20 cellular contexts compared by ENCODE assay signal in genomic region chr2:73842739-73843019, GRCh38. TPM values are rescaled to one million over a fixed set of nuclear protein-coding genes. Genes with fewer than 3 reads are reported as not detected.
DNase-seq lines count a peak whose midpoint lies in the region; ATAC-seq and TF ChIP-seq lines count a peak whose summit lies in the region.
"Had no signal": no experiment of that assay in that cellular context is flagged by ENCODE, and none has a peak within 500 bp of the region (broad histone marks: within the 10 kb centered on the region; RNA-seq: fewer than 3 reads in every experiment).

No MANE protein-coding gene starts in this region.

- H3K4me3 ChIP-seq in PC-3 (ENCODE audit: low read length) (no peak overlapping the region), psoas muscle (no peak overlapping the region), SK-N-SH (ENCODE audit: low read depth in 2 of 2, low read length in 1 of 2) (no peak overlapping the region), breast epithelium (no peak overlapping the region)
- H3K4me3 ChIP-seq: GM23248, K562 had no signal

- H3K9ac ChIP-seq in PC-3 (ENCODE audit: low read length) (no peak overlapping the region), SK-N-SH (no peak overlapping the region)
- H3K9ac ChIP-seq: GM23248 had no signal

- H3K9me3 ChIP-seq in PC-3 (ENCODE audit: low read length), result no peaks in the 10 kb centered on the region
- no peaks in the 10 kb centered on the region for H3K9me3 ChIP-seq in psoas muscle
- no peaks in the 10 kb centered on the region for H3K9me3 ChIP-seq in SK-N-SH
- H3K9me3 ChIP-seq in breast epithelium, result no peaks in the 10 kb centered on the region

- no peaks in the 10 kb centered on the region for H4K20me1 ChIP-seq in PC-3 (ENCODE audit: low read length)
- no peaks in the 10 kb centered on the region for H4K20me1 ChIP-seq in SK-N-SH (ENCODE audit: insufficient read depth)

- ATAC-seq in PC-3 (peak; percentile 80), left colon (peak; percentile 28), psoas muscle (no peak), GM18498 (IDR thresholded peaks at IDR 0.05; ENCODE audit: unreplicated experiment) (no peak)
- ATAC-seq: K562, SK-N-SH treated with all-trans-retinoic acid at 6 μM for 48 hours had no signal

- WGBS in psoas muscle, 3 donors, result 38 to 69% (median 50%) methylated on average over 1 of the region's 1 CpG
- 84% methylated on average over 1 of the region's 1 CpG for WGBS in SK-N-SH (ENCODE audit: low lambda C conversion rate)

- TF ChIP-seq POLR2A in breast epithelium (IDR thresholded peaks at IDR 0.05), result no peak

- H3K79me2 ChIP-seq in PC-3 (ENCODE audit: low read length) (no peaks in the 10 kb centered on the region), SK-N-SH (ENCODE audit: insufficient read depth) (peaks cover 17% of the 10 kb centered on the region; the same call in 1 of the 2 replicates)

- no peaks in the 10 kb centered on the region for H3K27me3 ChIP-seq in PC-3 (ENCODE audit: low read length)
- no peaks in the 10 kb centered on the region for H3K27me3 ChIP-seq in psoas muscle (ENCODE audit: insufficient read depth in 3 of 3, low read length in 2 of 3)
- H3K27me3 ChIP-seq in SK-N-SH (ENCODE audit: insufficient read depth), result no peaks in the 10 kb centered on the region
- no peaks in the 10 kb centered on the region for H3K27me3 ChIP-seq in breast epithelium

- no peak for TF ChIP-seq EP300 in SK-N-SH (IDR thresholded peaks at IDR 0.05; ENCODE audit: borderline replicate concordance in 1 of 2, low read depth in 1 of 2, low read length in 1 of 2)

- H3K36me3 ChIP-seq in PC-3 (ENCODE audit: low read depth, low read length), result peaks cover 23% of the 10 kb centered on the region
- peaks cover 3 to 52% of the 10 kb centered on the region in 2 donors for H3K36me3 ChIP-seq in psoas muscle (ENCODE audit: insufficient read depth in 1 of 2, low read depth in 1 of 2)
- peaks cover 39 to 61% of the 10 kb centered on the region in 2 experiments for H3K36me3 ChIP-seq in SK-N-SH (replicated peaks in 1 of 2; ENCODE audit: control insufficient read depth in 1 of 2, insufficient read depth in 2 of 2, low read length in 1 of 2)
- no peaks in the 10 kb centered on the region for H3K36me3 ChIP-seq in breast epithelium

- POLR2A ChIA-PET in PC-3 (lab: Charles Lee; ENCODE audit: unreplicated experiment) (no interaction called here), SK-N-SH (lab: Yijun Ruan, JAX) (no interaction called here)

- no peak for TF ChIP-seq RAD21 in SK-N-SH (IDR thresholded peaks at IDR 0.05; ENCODE audit: low read length)

- no TSS peak for BruUV-seq in PC-3 (replicated peaks; lab: Mats Ljungman, UMichigan)

- H2AFZ ChIP-seq in PC-3 (ENCODE audit: low read length) (no peak overlapping the region), SK-N-SH (ENCODE audit: low read depth) (no peak overlapping the region)
- H2AFZ ChIP-seq: GM23248 had no signal

- no peak overlapping the region for H3K27ac ChIP-seq in PC-3 (ENCODE audit: low read length)
- peak overlapping the region; percentile 20 for H3K27ac ChIP-seq in psoas muscle
- no peak overlapping the region for H3K27ac ChIP-seq in SK-N-SH (ENCODE audit: low read depth in 2 of 2, low read length in 1 of 2)
- no peak overlapping the region for H3K27ac ChIP-seq in breast epithelium
- H3K27ac ChIP-seq: GM23248 had no signal

- DNase-seq in PC-3 (peak; percentile 17), left colon (no peak), psoas muscle (no peak), SK-N-SH (no peak), breast epithelium (ENCODE audit: low spot score in 2 of 2) (no peak), DMS153 treated with DMSO at 0.1 percent for 48 hours (lab: John Stamatoyannopoulos, UW; ENCODE audit: unreplicated experiment) (no peak)
- DNase-seq: GDM1, GM23248, HCEC 1CT, NCI-H1694 treated with DMSO at 0.1 percent for 48 hours, NCI-H774, OCI-M1, SHP77 treated with DMSO at 0.1 percent for 48 hours had no signal

- H3K4me1 ChIP-seq in PC-3 (ENCODE audit: insufficient read depth, low read length) (peaks cover 16% of the 10 kb centered on the region), psoas muscle (peaks cover 24% of the 10 kb centered on the region), SK-N-SH (ENCODE audit: control insufficient read depth in 1 of 2, insufficient read depth in 2 of 2, low read depth in 1 of 2, low read length in 1 of 2) (peaks cover 0 to 9% of the 10 kb centered on the region in 2 experiments; a peak in 1 of 4 replicates), breast epithelium (no peaks in the 10 kb centered on the region)

- TF ChIP-seq CTCF in PC-3 (conservative IDR thresholded peaks at IDR 0.05; ENCODE audit: low read depth, low read length), result no peak
- TF ChIP-seq CTCF in psoas muscle (IDR thresholded peaks at IDR 0.05), result no peak
- no peak for TF ChIP-seq CTCF in SK-N-SH (IDR thresholded peaks at IDR 0.05)
- no peak for TF ChIP-seq CTCF in breast epithelium (IDR thresholded peaks at IDR 0.05)

- H3K4me2 ChIP-seq in PC-3 (ENCODE audit: low read length), result no peak overlapping the region
- no peak overlapping the region for H3K4me2 ChIP-seq in SK-N-SH

- no peaks in the 10 kb centered on the region for H3K9me2 ChIP-seq in PC-3 (replicated peaks; ENCODE audit: low read length)
- H3K9me2 ChIP-seq in SK-N-SH, result no peaks in the 10 kb centered on the region

- intact Hi-C loops in PC-3 (cut with micrococcal nuclease) (no loop called here), left colon (cut with DNase I, micrococcal nuclease) (no loop called here), psoas muscle (cut with DNase I) (no loop called here), breast epithelium (cut with DNase I; ENCODE audit: low total_unique reads) (no loop called here)

- CTCF ChIA-PET in PC-3 (lab: Charles Lee) (no interaction called here), SK-N-SH (lab: Yijun Ruan, JAX) (no interaction called here)

- H3F3A ChIP-seq in PC-3 (ENCODE audit: low read length, unreplicated experiment) (no peaks in the 10 kb centered on the region), SK-N-SH (replicated peaks; ENCODE audit: insufficient read depth) (no peaks in the 10 kb centered on the region)

TF ChIP-seq in SK-N-SH, 30 proteins besides CTCF, POLR2A, EP300 and RAD21 (continues in another document):
- TF ChIP-seq JUND (IDR thresholded peaks at IDR 0.05) (no peak), RCOR1 (IDR thresholded peaks at IDR 0.05; ENCODE audit: low read length) (no peak), FOXM1 (IDR thresholded peaks at IDR 0.05; ENCODE audit: low read depth) (no peak), USF1 (IDR thresholded peaks at IDR 0.05; ENCODE audit: borderline replicate concordance, low read depth) (no peak), GABPA (IDR thresholded peaks at IDR 0.05; ENCODE audit: low read depth) (no peak), TCF12 (IDR thresholded peaks at IDR 0.05) (no peak), YY1 (IDR thresholded peaks at IDR 0.05; ENCODE audit: low read depth) (no peak), POLR2AphosphoS5 (IDR thresholded peaks at IDR 0.05; ENCODE audit: low read depth, low read length) (no peak), MXI1 (IDR thresholded peaks at IDR 0.05; ENCODE audit: low read depth, low read length) (no peak), GATA2 (CRISPR knock-in tag; IDR thresholded peaks at IDR 0.05) (no peak), RFX5 (IDR thresholded peaks at IDR 0.05; ENCODE audit: low read length) (no peak)

RNA-seq across cellular contexts. Expression of gene STAMBP, which starts 13.9 kb away (rescaled TPM):
- total RNA-seq in PC-3 (2014; rRNA removed) (23.8 and 32.2 TPM in 2 replicates), left colon (10 to 100 TPM; 43.1 to 52.3 TPM), psoas muscle (10 to 100 TPM; 40.7 to 93.1 (median 57.8) TPM), breast epithelium (10 to 100 TPM; 26.1 to 32.5 (median 32.4) TPM)
- polyA plus RNA-seq in psoas muscle (100 to 1,000 TPM in 1 of 3 donors, 10 to 100 TPM in 2; 54.4 to 101 (median 66.9) TPM), SK-N-SH (2012; rRNA removed) (42.2 and 54.5 TPM in 2 replicates)
- 49.8 and 49.9 TPM in 2 replicates for polyA plus RNA-seq in SK-N-SH (2012; cell fraction: cytosol; rRNA removed)
- polyA plus RNA-seq in SK-N-SH (2012; cell fraction: nucleus; rRNA removed), result 31.1 and 49.5 TPM in 2 replicates

RNA-seq across cellular contexts. Expression of gene ACTG2, which starts 50.1 kb away (rescaled TPM):
- total RNA-seq in PC-3 (2014; rRNA removed) (1.6 and 3.8 TPM in 2 replicates), left colon (100 to 1,000 TPM in 1 of 2 donors, 10 to 100 TPM in 1; 14.7 to 765 TPM), psoas muscle (1 to 10 TPM in 2 of 4 donors, under 1 TPM in 2; 0.44 to 3.4 (median 1.8) TPM), breast epithelium (100 to 1,000 TPM in 1 of 3 donors, 10 to 100 TPM in 1, 1 to 10 TPM in 1; 3.8 to 108 (median 54.6) TPM)
- polyA plus RNA-seq in psoas muscle (1 to 10 TPM; 2.5 to 4.0 (median 2.7) TPM), SK-N-SH (2012; rRNA removed) (0.10 and 0.25 TPM in 2 replicates)
- polyA plus RNA-seq in SK-N-SH (2012; cell fraction: cytosol; rRNA removed), result 0.09 and 0.17 TPM in 2 replicates
- polyA plus RNA-seq in SK-N-SH (2012; cell fraction: nucleus; rRNA removed), result 0.18 and 0.26 TPM in 2 replicates
- total RNA-seq: GM23248, NCI-H460 had no signal
- polyA plus RNA-seq: CD14-positive monocyte, GM23248 had no signal

RNA-seq across cellular contexts. Expression of gene C2orf78, which starts 58.7 kb away (rescaled TPM):
- total RNA-seq in PC-3 (2014; rRNA removed), result not detected in 2 replicates
- not detected for total RNA-seq in left colon
- not detected for total RNA-seq in psoas muscle
- not detected for polyA plus RNA-seq in psoas muscle
- polyA plus RNA-seq in SK-N-SH (2012; rRNA removed), result 0.02 and 0.06 TPM in 2 replicates
- 0.03 TPM in 2 replicates for polyA plus RNA-seq in SK-N-SH (2012; cell fraction: cytosol; rRNA removed)
- not detected in 2 replicates for polyA plus RNA-seq in SK-N-SH (2012; cell fraction: nucleus; rRNA removed)
- not detected for total RNA-seq in breast epithelium
- total RNA-seq: GM23248, NCI-H460, RPMI7951 had no signal
- polyA plus RNA-seq: AG04450, CD14-positive monocyte, GM23248 had no signal

Comparison
In these comparisons a context has a peak if more than half of its experiments do, and no peak if none do; other contexts are left out.
1. ATAC-seq: peak in PC-3 (single experiment) and left colon (single experiment); none in psoas muscle (0 of 4) and GM18498 (single experiment).